Comparison of ENCODE assay signal across 1 cellular context in the genomic region with DNA sequence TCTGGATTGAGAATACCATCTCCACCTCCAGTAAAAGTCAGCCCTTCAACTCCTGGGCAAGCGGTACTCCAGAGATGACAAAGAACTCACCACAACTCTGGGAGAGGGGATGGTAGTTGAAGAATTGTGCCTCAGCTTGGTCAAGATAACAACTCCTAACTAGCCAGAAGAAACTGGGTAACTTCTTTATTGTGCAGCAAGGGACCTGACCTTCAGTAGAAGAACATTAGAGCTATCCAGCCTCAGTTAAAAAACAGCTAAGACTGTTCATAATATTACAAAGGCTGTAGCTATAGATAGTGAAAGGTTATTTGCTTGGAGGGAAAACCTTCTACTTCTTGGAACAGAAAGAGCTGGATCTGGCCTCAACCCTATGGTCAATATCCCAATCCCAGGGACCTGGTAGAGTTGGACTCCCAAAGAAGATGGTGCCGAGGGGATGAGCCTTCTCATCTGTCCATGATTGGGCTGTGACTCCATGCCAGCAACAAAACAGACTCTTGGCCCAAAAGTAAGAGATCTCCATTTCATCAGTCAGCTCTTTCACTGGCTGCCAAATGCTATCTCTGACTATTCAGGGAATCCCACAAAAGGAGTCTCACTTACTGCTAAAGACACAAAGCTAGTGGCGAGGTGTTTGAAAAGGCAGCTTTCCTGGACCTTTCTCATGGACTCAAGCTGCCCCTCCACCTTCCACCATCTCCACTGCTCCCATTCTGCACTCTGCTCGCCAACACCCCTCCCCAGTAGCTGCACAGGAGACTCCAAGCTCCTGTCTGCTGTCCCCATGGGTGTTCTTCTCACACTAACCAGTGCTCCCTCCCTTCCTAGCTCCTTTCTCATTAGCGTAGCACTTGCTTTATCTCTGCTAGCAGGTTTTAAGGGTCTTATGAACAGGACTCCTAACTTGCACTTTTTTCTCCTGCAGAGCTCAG.
TF ChIP-seq lines count a peak whose summit lies in the region.

No MANE protein-coding gene starts in this region.

TF ChIP-seq in K562, 482 proteins besides CTCF, POLR2A, EP300 and RAD21 (continued from another document and continues in another):
- TF ChIP-seq, protein P1, sequence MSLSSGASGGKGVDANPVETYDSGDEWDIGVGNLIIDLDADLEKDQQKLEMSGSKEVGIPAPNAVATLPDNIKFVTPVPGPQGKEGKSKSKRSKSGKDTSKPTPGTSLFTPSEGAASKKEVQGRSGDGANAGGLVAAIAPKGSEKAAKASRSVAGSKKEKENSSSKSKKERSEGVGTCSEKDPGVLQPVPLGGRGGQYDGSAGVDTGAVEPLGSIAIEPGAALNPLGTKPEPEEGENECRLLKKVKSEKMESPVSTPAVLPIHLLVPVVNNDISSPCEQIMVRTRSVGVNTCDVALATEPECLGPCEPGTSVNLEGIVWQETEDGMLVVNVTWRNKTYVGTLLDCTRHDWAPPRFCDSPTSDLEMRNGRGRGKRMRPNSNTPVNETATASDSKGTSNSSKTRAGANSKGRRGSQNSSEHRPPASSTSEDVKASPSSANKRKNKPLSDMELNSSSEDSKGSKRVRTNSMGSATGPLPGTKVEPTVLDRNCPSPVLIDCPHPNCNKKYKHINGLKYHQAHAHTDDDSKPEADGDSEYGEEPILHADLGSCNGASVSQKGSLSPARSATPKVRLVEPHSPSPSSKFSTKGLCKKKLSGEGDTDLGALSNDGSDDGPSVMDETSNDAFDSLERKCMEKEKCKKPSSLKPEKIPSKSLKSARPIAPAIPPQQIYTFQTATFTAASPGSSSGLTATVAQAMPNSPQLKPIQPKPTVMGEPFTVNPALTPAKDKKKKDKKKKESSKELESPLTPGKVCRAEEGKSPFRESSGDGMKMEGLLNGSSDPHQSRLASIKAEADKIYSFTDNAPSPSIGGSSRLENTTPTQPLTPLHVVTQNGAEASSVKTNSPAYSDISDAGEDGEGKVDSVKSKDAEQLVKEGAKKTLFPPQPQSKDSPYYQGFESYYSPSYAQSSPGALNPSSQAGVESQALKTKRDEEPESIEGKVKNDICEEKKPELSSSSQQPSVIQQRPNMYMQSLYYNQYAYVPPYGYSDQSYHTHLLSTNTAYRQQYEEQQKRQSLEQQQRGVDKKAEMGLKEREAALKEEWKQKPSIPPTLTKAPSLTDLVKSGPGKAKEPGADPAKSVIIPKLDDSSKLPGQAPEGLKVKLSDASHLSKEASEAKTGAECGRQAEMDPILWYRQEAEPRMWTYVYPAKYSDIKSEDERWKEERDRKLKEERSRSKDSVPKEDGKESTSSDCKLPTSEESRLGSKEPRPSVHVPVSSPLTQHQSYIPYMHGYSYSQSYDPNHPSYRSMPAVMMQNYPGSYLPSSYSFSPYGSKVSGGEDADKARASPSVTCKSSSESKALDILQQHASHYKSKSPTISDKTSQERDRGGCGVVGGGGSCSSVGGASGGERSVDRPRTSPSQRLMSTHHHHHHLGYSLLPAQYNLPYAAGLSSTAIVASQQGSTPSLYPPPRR (CRISPR knock-in tag; IDR thresholded peaks at IDR 0.05; ENCODE audit: borderline replicate concordance), result no peak
- no peak for TF ChIP-seq MECOM (CRISPR knock-in tag; IDR thresholded peaks at IDR 0.05)
- no peak for TF ChIP-seq MYBL2 (IDR thresholded peaks at IDR 0.05; ENCODE audit: low read depth)
- no peak for TF ChIP-seq MYBL2 (CRISPR knock-in tag; IDR thresholded peaks at IDR 0.05; ENCODE audit: borderline replicate concordance)
- no peak for TF ChIP-seq ZBTB40 (IDR thresholded peaks at IDR 0.05)
- no peak for TF ChIP-seq ZBTB40 (CRISPR knock-in tag; IDR thresholded peaks at IDR 0.05)
- TF ChIP-seq POLR2H (tag; IDR thresholded peaks at IDR 0.05; ENCODE audit: low read depth), result peak; percentile 95
- TF ChIP-seq AFF4 (CRISPR knock-in tag; IDR thresholded peaks at IDR 0.05), result peak; percentile 93; the same call in 1 of the 2 replicates
- no peak for TF ChIP-seq XRCC4 (IDR thresholded peaks at IDR 0.05; ENCODE audit: extremely low read depth, insufficient read depth, insufficient read length)
- TF ChIP-seq ZNF589 (CRISPR knock-in tag; IDR thresholded peaks at IDR 0.05; ENCODE audit: low read depth), result no peak
- no peak for TF ChIP-seq NFATC3 (IDR thresholded peaks at IDR 0.05)
- TF ChIP-seq NR2C1 (IDR thresholded peaks at IDR 0.05), result no peak
- no peak for TF ChIP-seq NR2C1 (tag; IDR thresholded peaks at IDR 0.05)
- no peak for TF ChIP-seq CTCFL (IDR thresholded peaks at IDR 0.05; ENCODE audit: borderline replicate concordance, insufficient read depth, low read depth, low read length, poor library complexity, severe bottlenecking)
- no peak for TF ChIP-seq CXXC5 (CRISPR knock-in tag; IDR thresholded peaks at IDR 0.05)
- TF ChIP-seq, protein P2, sequence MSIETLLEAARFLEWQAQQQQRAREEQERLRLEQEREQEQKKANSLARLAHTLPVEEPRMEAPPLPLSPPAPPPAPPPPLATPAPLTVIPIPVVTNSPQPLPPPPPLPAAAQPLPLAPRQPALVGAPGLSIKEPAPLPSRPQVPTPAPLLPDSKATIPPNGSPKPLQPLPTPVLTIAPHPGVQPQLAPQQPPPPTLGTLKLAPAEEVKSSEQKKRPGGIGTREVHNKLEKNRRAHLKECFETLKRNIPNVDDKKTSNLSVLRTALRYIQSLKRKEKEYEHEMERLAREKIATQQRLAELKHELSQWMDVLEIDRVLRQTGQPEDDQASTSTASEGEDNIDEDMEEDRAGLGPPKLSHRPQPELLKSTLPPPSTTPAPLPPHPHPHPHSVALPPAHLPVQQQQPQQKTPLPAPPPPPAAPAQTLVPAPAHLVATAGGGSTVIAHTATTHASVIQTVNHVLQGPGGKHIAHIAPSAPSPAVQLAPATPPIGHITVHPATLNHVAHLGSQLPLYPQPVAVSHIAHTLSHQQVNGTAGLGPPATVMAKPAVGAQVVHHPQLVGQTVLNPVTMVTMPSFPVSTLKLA (conservative IDR thresholded peaks at IDR 0.05), result no peak
- TF ChIP-seq SLC30A9 (CRISPR knock-in tag; IDR thresholded peaks at IDR 0.05), result no peak
- peak in 1 of 2 experiments; percentile 77; a peak in 1 of 4 replicates for TF ChIP-seq TEAD1 (CRISPR knock-in tag; IDR thresholded peaks at IDR 0.05)
- no peak for TF ChIP-seq RBM25 (IDR thresholded peaks at IDR 0.05; ENCODE audit: low read depth, low read length, severe bottlenecking)
- TF ChIP-seq, protein P3, sequence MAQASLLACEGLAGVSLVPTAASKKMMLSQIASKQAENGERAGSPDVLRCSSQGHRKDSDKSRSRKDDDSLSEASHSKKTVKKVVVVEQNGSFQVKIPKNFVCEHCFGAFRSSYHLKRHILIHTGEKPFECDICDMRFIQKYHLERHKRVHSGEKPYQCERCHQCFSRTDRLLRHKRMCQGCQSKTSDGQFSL (CRISPR knock-in tag; IDR thresholded peaks at IDR 0.05), result no peak
- TF ChIP-seq, protein P3 (tag; IDR thresholded peaks at IDR 0.05), result no peak
- no peak for TF ChIP-seq ZNF280A (IDR thresholded peaks at IDR 0.05; ENCODE audit: low read depth, partially characterized antibody)
- no peak for TF ChIP-seq SAP30 (IDR thresholded peaks at IDR 0.05; ENCODE audit: borderline replicate concordance, insufficient read depth, low read depth, low read length, poor library complexity, severe bottlenecking)
